ENCODE assay signal across 3 cellular contexts in genomic region chr5:38344891-38345290, GRCh38.
"Had no signal": no experiment of that assay in that cellular context is flagged by ENCODE, and none has a peak within 500 bp of the region (broad histone marks: within the 10 kb centered on the region; RNA-seq: fewer than 3 reads in every experiment).

No MANE protein-coding gene starts in this region.

- H3K4me3 ChIP-seq: GM12878 had no signal

- DNase-seq: GDM1, GF-D8 had no signal

- ATAC-seq: GM12878 had no signal
